21 cellular contexts compared by ENCODE assay signal in the genomic region with DNA sequence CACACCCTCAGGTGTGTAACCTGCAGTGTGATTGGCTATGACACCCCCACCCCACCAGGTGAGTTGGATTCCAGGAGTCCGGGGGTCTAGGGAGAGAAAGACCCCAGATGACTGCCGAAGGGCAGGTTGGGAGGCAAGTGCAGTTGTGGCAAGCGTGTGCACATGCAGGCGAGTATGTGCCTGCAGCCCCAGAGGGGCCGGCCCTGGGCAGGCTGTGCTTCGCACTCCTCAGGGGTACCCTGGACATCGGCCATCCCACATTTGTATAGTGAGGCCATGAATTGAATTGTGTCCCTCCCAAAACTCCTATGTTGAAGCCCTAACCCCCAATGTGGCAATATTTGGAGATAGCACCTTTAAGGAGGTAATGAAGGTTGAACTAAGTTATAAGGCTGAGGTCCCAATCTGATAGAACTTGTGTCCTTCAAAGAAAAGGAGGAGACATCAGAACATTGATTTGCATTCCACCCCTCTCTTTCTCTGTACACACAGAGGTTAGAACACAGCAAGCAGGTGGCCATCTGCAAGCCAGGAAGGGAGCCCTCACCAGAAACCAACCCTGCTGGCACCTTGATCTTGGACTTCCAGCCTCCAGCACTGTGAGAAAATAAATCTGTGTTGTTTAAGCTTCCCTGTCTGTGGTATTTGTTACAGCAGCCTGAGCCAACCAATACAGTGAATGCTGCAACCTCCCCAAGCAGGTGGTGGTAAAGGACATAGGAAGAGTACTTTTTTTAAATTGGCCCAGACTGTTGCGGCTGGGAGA.
"Had no signal": no experiment of that assay in that cellular context is flagged by ENCODE, and none has a peak within 500 bp of the region (broad histone marks: within the 10 kb centered on the region; RNA-seq: fewer than 3 reads in every experiment).

No MANE protein-coding gene starts in this region.

- H3K4me3 ChIP-seq: MG63 had no signal

- H3K9me3 ChIP-seq: MG63, SK-N-SH had no signal

- H3K36me3 ChIP-seq: MG63 had no signal

- H3K4me2 ChIP-seq: SK-N-SH had no signal

- H3K9ac ChIP-seq: SK-N-SH had no signal

- DNase-seq: Karpas-422, KG1, MG63, NCI-H1092, NCI-H1105 treated with DMSO at 0.1 percent for 48 hours, NCI-H1417 treated with DMSO at 0.1 percent for 48 hours, NCI-H146, NCI-H1694 treated with DMSO at 0.1 percent for 48 hours, NCI-H1930, NCI-H2081 treated with DMSO at 0.1 percent for 48 hours, NCI-H2171, NCI-H226, NCI-H446, NCI-H510A, NCI-H524 treated with DMSO at 0.1 percent for 48 hours, NCI-H69, NCI-H774, RPMI8226, SHP77, SK-N-SH had no signal

- FAIRE-seq: RCC 7860 had no signal

- H3K27me3 ChIP-seq: MG63 had no signal
